14 cellular contexts compared by ENCODE assay signal in genomic region chr16:68070811-68071546, GRCh38. TPM values are rescaled to one million over a fixed set of nuclear protein-coding genes. Genes with fewer than 3 reads are reported as not detected.
DNase-seq lines count a peak whose midpoint lies in the region; ATAC-seq and TF ChIP-seq lines count a peak whose summit lies in the region.
"Had no signal": no experiment of that assay in that cellular context is flagged by ENCODE, and none has a peak within 500 bp of the region (broad histone marks: within the 10 kb centered on the region; RNA-seq: fewer than 3 reads in every experiment).

No MANE protein-coding gene starts in this region.

- H3K27ac ChIP-seq in CD4-positive, CD25-positive, alpha-beta regulatory T cell (ENCODE audit: insufficient read depth, low read length, poor library complexity, severe bottlenecking), result peak overlapping the region; percentile 63
- H3K27ac ChIP-seq in KOPT-K1 (ENCODE audit: low read depth, low read length, poor library complexity, severe bottlenecking) (peak overlapping the region; percentile 78), left ventricle myocardium inferior (replicated peaks) (no peak overlapping the region)
- H3K27ac ChIP-seq: cardiac muscle cell had no signal

- no peak for ATAC-seq in CD4-positive, CD25-positive, alpha-beta regulatory T cell (ENCODE audit: low read depth in 2 of 2)
- ATAC-seq in GM18907 (IDR thresholded peaks at IDR 0.05; ENCODE audit: unreplicated experiment) (peak; percentile 41), GM21526 (IDR thresholded peaks at IDR 0.05; ENCODE audit: low FRiP score, unreplicated experiment) (no peak)
- ATAC-seq: HCT116 had no signal

- no peaks in the 10 kb centered on the region for H3K9me3 ChIP-seq in CD4-positive, CD25-positive, alpha-beta regulatory T cell (ENCODE audit: control insufficient read depth in 2 of 2, low read length in 2 of 2)
- H3K9me3 ChIP-seq in KOPT-K1 (ENCODE audit: insufficient read depth, low read length, poor library complexity, severe bottlenecking) (no peaks in the 10 kb centered on the region), left ventricle myocardium inferior (replicated peaks) (no peaks in the 10 kb centered on the region)

- H3K27ac Mint-ChIP-seq in CD4-positive, CD25-positive, alpha-beta regulatory T cell, result peak overlapping the region; percentile 82 to 95 (median 89)

- H3K27me3 ChIP-seq in CD4-positive, CD25-positive, alpha-beta regulatory T cell (ENCODE audit: control insufficient read depth, insufficient read depth, low read length), result no peaks in the 10 kb centered on the region
- H3K27me3 ChIP-seq in left ventricle myocardium inferior (ENCODE audit: low read depth), result no peaks in the 10 kb centered on the region
- H3K27me3 ChIP-seq: cardiac muscle cell had no signal

- no peak for TF ChIP-seq CTCF in left ventricle myocardium inferior (IDR thresholded peaks at IDR 0.05; ENCODE audit: borderline replicate concordance)

- H3K4me1 Mint-ChIP-seq in CD4-positive, CD25-positive, alpha-beta regulatory T cell, result peaks cover 18 to 86% (median 53%) of the 10 kb centered on the region in 4 donors

- H3K9me3 Mint-ChIP-seq in CD4-positive, CD25-positive, alpha-beta regulatory T cell, result no peaks in the 10 kb centered on the region
- H3K9me3 Mint-ChIP-seq: CD14-positive monocyte had no signal

- peak overlapping the region; percentile 45 for H3K4me3 ChIP-seq in CD4-positive, CD25-positive, alpha-beta regulatory T cell (ENCODE audit: low read depth, low read length)
- H3K4me3 ChIP-seq in left ventricle myocardium inferior, result no peak overlapping the region
- H3K4me3 ChIP-seq: cardiac muscle cell had no signal

- H3K4me1 ChIP-seq in CD4-positive, CD25-positive, alpha-beta regulatory T cell (ENCODE audit: control insufficient read depth, insufficient read depth, low read length, poor library complexity, severe bottlenecking), result peaks cover 58% of the 10 kb centered on the region
- H3K4me1 ChIP-seq in left ventricle myocardium inferior, result peaks cover 35% of the 10 kb centered on the region

- peak overlapping the region in 3 of 4 donors; percentile 50 to 70 (median 64) for H3K4me3 Mint-ChIP-seq in CD4-positive, CD25-positive, alpha-beta regulatory T cell
- H3K4me3 Mint-ChIP-seq: CD14-positive monocyte had no signal

- no peaks in the 10 kb centered on the region for H3K36me3 ChIP-seq in CD4-positive, CD25-positive, alpha-beta regulatory T cell (ENCODE audit: control insufficient read depth, insufficient read depth, low read length)
- H3K36me3 ChIP-seq in KOPT-K1 (ENCODE audit: insufficient read depth, low read length), result peaks cover 35% of the 10 kb centered on the region
- H3K36me3 ChIP-seq in left ventricle myocardium inferior, result peaks cover 38% of the 10 kb centered on the region

- H3K36me3 Mint-ChIP-seq in CD4-positive, CD25-positive, alpha-beta regulatory T cell, result peaks cover 25% of the 10 kb centered on the region

- DNase-seq in CD4-positive, CD25-positive, alpha-beta regulatory T cell, result no peak
- DNase-seq in iPS-NIHi7 (ENCODE audit: extremely low spot score) (peak; percentile 1), germinal center (ENCODE audit: low spot score) (no peak), GM03348 (ENCODE audit: low spot score) (no peak), left ventricle myocardium inferior (no peak)
- DNase-seq: SHP77 treated with DMSO at 0.1 percent for 48 hours had no signal

- intact Hi-C loops in left ventricle myocardium inferior (cut with micrococcal nuclease), result no loop called here

- no peaks in the 10 kb centered on the region for H3K27me3 Mint-ChIP-seq in CD4-positive, CD25-positive, alpha-beta regulatory T cell

RNA-seq across cellular contexts. Expression of gene NFATC3, which starts 14.2 kb away (rescaled TPM):
- total RNA-seq in CD4-positive, CD25-positive, alpha-beta regulatory T cell, result 115 TPM
- polyA plus RNA-seq in CD4-positive, CD25-positive, alpha-beta regulatory T cell, result 10 to 100 TPM; 52.0 to 67.5 (median 56.6) TPM
- 20.9 TPM for total RNA-seq in left ventricle myocardium inferior

RNA-seq across cellular contexts. Expression of gene DUS2, which starts 47.9 kb away (rescaled TPM):
- 15.2 TPM for total RNA-seq in CD4-positive, CD25-positive, alpha-beta regulatory T cell
- polyA plus RNA-seq in CD4-positive, CD25-positive, alpha-beta regulatory T cell, result 10 to 100 TPM in 2 of 4 donors, 1 to 10 TPM in 2; 7.7 to 11.5 (median 10.3) TPM
- 6.8 TPM for total RNA-seq in left ventricle myocardium inferior

RNA-seq across cellular contexts. Expression of gene DDX28, which starts 47.9 kb away (rescaled TPM):
- total RNA-seq in CD4-positive, CD25-positive, alpha-beta regulatory T cell, result 14.9 TPM
- polyA plus RNA-seq in CD4-positive, CD25-positive, alpha-beta regulatory T cell, result 10 to 100 TPM; 48.0 to 68.2 (median 63.9) TPM
- 8.9 TPM for total RNA-seq in left ventricle myocardium inferior

RNA-seq across cellular contexts. Expression of gene DPEP2NB, which starts 55.3 kb away (rescaled TPM):
- not detected for total RNA-seq in CD4-positive, CD25-positive, alpha-beta regulatory T cell
- not detected for polyA plus RNA-seq in CD4-positive, CD25-positive, alpha-beta regulatory T cell
- not detected for total RNA-seq in left ventricle myocardium inferior
- total RNA-seq: cardiac muscle cell, fibroblast of lung, pulmonary artery endothelial cell had no signal
- polyA plus RNA-seq: cardiac muscle cell, CD14-positive monocyte, fibroblast of lung had no signal
